ENCODE assay signal across 14 cellular contexts in the genomic region with DNA sequence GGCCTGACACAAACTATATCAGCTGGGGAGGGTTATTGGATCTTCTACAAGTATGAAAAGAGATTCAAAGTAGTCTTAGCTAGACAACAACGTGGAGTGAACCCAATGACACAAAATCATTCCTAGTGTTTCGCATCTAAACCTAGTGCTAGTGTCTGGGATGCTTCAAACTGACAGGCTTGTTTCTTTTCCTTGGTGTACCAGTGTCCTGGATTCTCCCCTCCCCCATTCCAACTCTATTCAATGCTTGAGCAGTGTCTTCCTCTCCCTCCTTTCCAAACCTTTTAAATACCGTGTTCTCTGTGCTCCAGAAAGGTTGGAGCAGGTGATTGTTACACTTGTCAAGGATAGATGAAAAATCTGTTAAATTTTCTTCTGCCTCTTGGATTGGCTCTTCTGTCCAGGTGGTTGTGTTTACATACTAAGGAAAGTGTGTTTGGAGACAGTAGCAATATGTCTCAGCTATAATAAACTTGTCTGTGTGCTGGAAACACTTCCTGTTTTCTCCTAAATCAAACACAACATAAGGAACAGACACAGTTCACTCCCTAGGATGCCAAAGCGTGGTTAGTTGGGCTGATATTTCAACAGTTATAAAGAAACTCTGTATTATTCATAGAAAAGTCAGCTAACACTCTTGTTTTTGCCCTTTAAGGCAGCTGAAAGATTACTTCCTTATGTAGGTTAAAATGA. TPM values are rescaled to one million over a fixed set of nuclear protein-coding genes. Genes with fewer than 3 reads are reported as not detected.
DNase-seq lines count a peak whose midpoint lies in the region; ATAC-seq and TF ChIP-seq lines count a peak whose summit lies in the region.
"Had no signal": no experiment of that assay in that cellular context is flagged by ENCODE, and none has a peak within 500 bp of the region (broad histone marks: within the 10 kb centered on the region; RNA-seq: fewer than 3 reads in every experiment).

No MANE protein-coding gene starts in this region.

- H3K27ac ChIP-seq in gastroesophageal sphincter = no peak overlapping the region

- no peaks in the 10 kb centered on the region for H3K36me3 ChIP-seq in NT2/D1 (ENCODE audit: insufficient read depth, insufficient read length, low read length)
- no peaks in the 10 kb centered on the region for H3K36me3 ChIP-seq in gastroesophageal sphincter

- H3K9ac ChIP-seq in NT2/D1 (ENCODE audit: insufficient read length, low read depth) = peak overlapping the region; percentile 9

- ATAC-seq in gastroesophageal sphincter (no peak), HG03095 (IDR thresholded peaks at IDR 0.05; ENCODE audit: unreplicated experiment) (no peak)
- ATAC-seq: left ventricle myocardium superior had no signal

- H3K4me1 ChIP-seq in NT2/D1 (ENCODE audit: insufficient read depth, insufficient read length) (no peaks in the 10 kb centered on the region), gastroesophageal sphincter (no peaks in the 10 kb centered on the region)

- no peak for TF ChIP-seq POLR2A in gastroesophageal sphincter (IDR thresholded peaks at IDR 0.05)

- no peak for TF ChIP-seq EP300 in gastroesophageal sphincter (IDR thresholded peaks at IDR 0.05)

- peak; percentile 21 for DNase-seq in SIG-M5 treated with dmso at 0.1 percent for 504 hours (lab: John Stamatoyannopoulos, UW; ENCODE audit: unreplicated experiment)
- DNase-seq in SIG-M5 (lab: John Stamatoyannopoulos, UW) = no peak
- DNase-seq in NT2/D1 (ENCODE audit: low read depth, low spot score) = peak; percentile 57
- no peak for DNase-seq in DMS 273 (lab: John Stamatoyannopoulos, UW; ENCODE audit: unreplicated experiment)
- DNase-seq in NCI-H1694 (lab: John Stamatoyannopoulos, UW) = no peak
- DNase-seq: activated CD8-positive, alpha-beta memory T cell treated with anti-CD3 and anti-CD28 coated beads, Interleukin-2, amount 50 U/mL, for 48 hours; dermis blood vessel endothelial cell; foreskin fibroblast; left ventricle myocardium superior; NCI-H2227 treated with DMSO at 0.1 percent for 48 hours had no signal

- WGBS in gastroesophageal sphincter (ENCODE audit: low coverage in 1 of 2), 2 donors = 25 to 35% methylated on average over 3 to 4 of the region's 4 CpGs

- H3K27me3 ChIP-seq in NT2/D1 (ENCODE audit: insufficient read depth, insufficient read length) (no peaks in the 10 kb centered on the region), gastroesophageal sphincter (no peaks in the 10 kb centered on the region)

- TF ChIP-seq CTCF in gastroesophageal sphincter (IDR thresholded peaks at IDR 0.05) = no peak

- H3K4me3 ChIP-seq in NT2/D1 (ENCODE audit: insufficient read length, low read depth) = peak overlapping the region; percentile 1
- peak overlapping the region; percentile 31 for H3K4me3 ChIP-seq in iPS-11a (ENCODE audit: low read depth, low read length)
- H3K4me3 ChIP-seq in gastroesophageal sphincter = no peak overlapping the region

- H3K9me3 ChIP-seq in NT2/D1 (ENCODE audit: insufficient read depth, low read length) = peaks cover 18% of the 10 kb centered on the region; the same call in 1 of the 2 replicates
- H3K9me3 ChIP-seq in gastroesophageal sphincter = no peaks in the 10 kb centered on the region

RNA-seq across cellular contexts. Expression of a gene that starts 14.4 kb away (rescaled TPM):
- not detected for total RNA-seq in gastroesophageal sphincter
- total RNA-seq: Daoy, dermis blood vessel endothelial cell, left ventricle myocardium superior had no signal

Comparison
In these comparisons a context has a peak if more than half of its experiments do, and no peak if none do; other contexts are left out.
1. DNase-seq: peak in SIG-M5 treated with dmso at 0.1 percent for 504 hours (single experiment) and NT2/D1 (single experiment); none in SIG-M5 (single experiment), DMS 273 (single experiment) and NCI-H1694 (single experiment).
2. H3K4me3 ChIP-seq: peak in NT2/D1 (single experiment) and iPS-11a (single experiment); none in gastroesophageal sphincter (0 of 2).